1 cellular context compared by ENCODE assay signal in the genomic region with DNA sequence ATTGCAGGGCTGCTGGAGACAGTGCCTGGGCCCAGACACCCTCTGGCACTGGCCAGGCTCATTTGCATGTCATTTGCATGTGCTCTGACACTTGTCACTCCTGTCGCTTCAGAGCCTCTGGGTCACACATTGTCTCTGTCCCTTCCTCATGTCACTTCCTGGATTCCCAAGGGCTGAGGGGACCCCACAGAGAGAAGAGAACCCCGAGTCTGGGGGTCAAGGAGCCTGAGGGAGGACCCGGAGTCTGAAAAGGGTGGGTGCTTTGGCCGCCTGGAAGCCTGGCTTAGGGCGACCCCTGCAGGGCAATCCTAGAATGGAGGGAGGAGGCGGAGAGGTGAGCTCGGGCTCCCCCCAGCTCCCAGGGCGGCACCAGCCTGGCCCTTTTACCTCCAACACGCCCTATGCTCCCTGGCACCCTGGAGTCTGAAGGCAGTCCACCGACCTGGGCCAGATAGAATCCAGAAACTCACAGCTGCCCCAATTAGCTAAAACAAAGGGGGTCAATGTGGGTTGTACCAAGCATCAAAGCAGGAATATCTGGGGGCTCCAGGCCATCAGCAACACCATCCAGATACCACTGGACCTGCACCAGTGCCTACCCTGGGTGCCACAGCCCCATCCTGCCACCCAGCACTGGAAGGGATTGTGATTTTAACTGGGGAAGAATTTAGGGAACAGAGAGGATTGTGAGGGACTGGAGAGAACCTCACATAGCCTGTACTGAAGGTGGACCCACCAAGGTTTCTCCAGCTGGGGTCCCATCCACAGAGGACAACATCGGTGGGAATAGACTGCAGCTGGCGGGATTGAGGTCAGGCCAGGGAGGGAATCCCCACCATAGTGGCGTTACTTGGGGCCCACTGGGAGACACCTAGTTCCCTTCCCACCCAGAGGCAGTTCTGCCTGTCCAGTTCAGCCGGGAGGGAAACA.
TF ChIP-seq lines count a peak whose summit lies in the region.

No MANE protein-coding gene starts in this region.

TF ChIP-seq in GM23338, 12 proteins besides CTCF, POLR2A, EP300 and RAD21:
- TF ChIP-seq REST (IDR thresholded peaks at IDR 0.05; ENCODE audit: unreplicated experiment) (no peak), ZNF331 (CRISPR knock-in tag; IDR thresholded peaks at IDR 0.05; ENCODE audit: low read depth) (no peak), JUNB (IDR thresholded peaks at IDR 0.05; ENCODE audit: unreplicated experiment) (no peak), POLR2AphosphoS5 (IDR thresholded peaks at IDR 0.05; ENCODE audit: low read depth) (no peak), ZNF462 (CRISPR knock-in tag; IDR thresholded peaks at IDR 0.05) (no peak), NANOG (IDR thresholded peaks at IDR 0.05; ENCODE audit: borderline replicate concordance) (no peak), ZNF114 (CRISPR knock-in tag; IDR thresholded peaks at IDR 0.05) (no peak), STAT1 (IDR thresholded peaks at IDR 0.05; ENCODE audit: unreplicated experiment) (no peak), EZH2 (IDR thresholded peaks at IDR 0.05; ENCODE audit: low read depth, unreplicated experiment) (no peak), ETS1 (IDR thresholded peaks at IDR 0.05) (no peak), CREB1 (CRISPR knock-in tag; IDR thresholded peaks at IDR 0.05; ENCODE audit: low read depth) (no peak), EZH2phosphoT487 (IDR thresholded peaks at IDR 0.05; ENCODE audit: unreplicated experiment) (no peak)
